Comparison of ENCODE assay signal across 9 cellular contexts in genomic region chr19:36116344-36116637, GRCh38. TPM values are rescaled to one million over a fixed set of nuclear protein-coding genes. Genes with fewer than 3 reads are reported as not detected.
DNase-seq lines count a peak whose midpoint lies in the region; ATAC-seq and TF ChIP-seq lines count a peak whose summit lies in the region.
"Had no signal": no experiment of that assay in that cellular context is flagged by ENCODE, and none has a peak within 500 bp of the region (broad histone marks: within the 10 kb centered on the region; RNA-seq: fewer than 3 reads in every experiment).

No MANE protein-coding gene starts in this region.

- no peak for TF ChIP-seq CTCF in kidney epithelial cell (IDR thresholded peaks at IDR 0.05; ENCODE audit: insufficient read depth, low read length, poor library complexity, severe bottlenecking)

- peaks cover 23% of the 10 kb centered on the region for H3K36me3 Mint-ChIP-seq in activated T-cell treated with anti-CD3 and anti-CD28 coated beads, Interleukin-2, amount 50 U/mL, for 4 hours (ENCODE audit: insufficient read depth)
- peaks cover 27% of the 10 kb centered on the region for H3K36me3 Mint-ChIP-seq in activated naive CD8-positive, alpha-beta T cell treated with anti-CD3 and anti-CD28 coated beads, Interleukin-2, amount 10 ng/mL, durations not matched to agents 7 days and 5 days

- no peak for ATAC-seq in activated T-cell treated with anti-CD3 and anti-CD28 coated beads, Interleukin-2, amount 50 U/mL, for 4 hours
- ATAC-seq in activated naive CD8-positive, alpha-beta T cell treated with anti-CD3 and anti-CD28 coated beads, Interleukin-2, amount 10 ng/mL, durations not matched to agents 7 days and 5 days (ENCODE audit: low read depth): no peak
- no peak for ATAC-seq in HG02970 (IDR thresholded peaks at IDR 0.05; ENCODE audit: low FRiP score, unreplicated experiment)

- DNase-seq in activated T-cell treated with anti-CD3 and anti-CD28 coated beads, Interleukin-2, amount 50 U/mL, for 4 hours: no peak
- no peak for DNase-seq in activated T-cell treated with anti-CD3 and anti-CD28 coated beads, Interleukin-2, amount 50 U/mL, for 48 hours
- DNase-seq in activated naive CD8-positive, alpha-beta T cell treated with anti-CD3 and anti-CD28 coated beads, Interleukin-2, amount 10 ng/mL, durations not matched to agents 7 days and 5 days: no peak
- DNase-seq in kidney epithelial cell (ENCODE audit: low read depth) (no peak), NCI-H510A (lab: John Stamatoyannopoulos, UW) (no peak), LoVo (ENCODE audit: low spot score) (no peak)
- DNase-seq: T-helper 9 cell had no signal

- WGBS in thymus: 100% methylated on average over 1 of the region's 1 CpG

- H3K4me1 Mint-ChIP-seq in activated T-cell treated with anti-CD3 and anti-CD28 coated beads, Interleukin-2, amount 50 U/mL, for 4 hours (ENCODE audit: low read depth): peaks cover 28% of the 10 kb centered on the region
- peaks cover 31% of the 10 kb centered on the region for H3K4me1 Mint-ChIP-seq in activated naive CD8-positive, alpha-beta T cell treated with anti-CD3 and anti-CD28 coated beads, Interleukin-2, amount 10 ng/mL, durations not matched to agents 7 days and 5 days

- POLR2A ChIA-PET in activated naive CD8-positive, alpha-beta T cell treated with anti-CD3 and anti-CD28 coated beads, Interleukin-2, amount 10 ng/mL, durations not matched to agents 7 days and 5 days (lab: Charles Lee): interaction anchor here (0.5 to 2.1 kb wide), 4 partner anchors 10 to 467 kb away, joined by 3 to 9 read pairs (median 6); partner anchors contain the start of gene CAPNS1

- H3K9me3 Mint-ChIP-seq in activated T-cell treated with anti-CD3 and anti-CD28 coated beads, Interleukin-2, amount 50 U/mL, for 4 hours: no peaks in the 10 kb centered on the region
- no peaks in the 10 kb centered on the region for H3K9me3 Mint-ChIP-seq in activated naive CD8-positive, alpha-beta T cell treated with anti-CD3 and anti-CD28 coated beads, Interleukin-2, amount 10 ng/mL, durations not matched to agents 7 days and 5 days

- no peaks in the 10 kb centered on the region for H3K9me3 ChIP-seq in thymus (ENCODE audit: control insufficient read depth)

- H3K27ac ChIP-seq in thymus (ENCODE audit: low read depth): peak overlapping the region; percentile 31

- H3K4me3 ChIP-seq in kidney epithelial cell (ENCODE audit: low read depth, low read length) (peak overlapping the region; percentile 74), thymus (ENCODE audit: low read length) (peak overlapping the region; percentile 84)

- peaks cover 13% of the 10 kb centered on the region for H3K4me1 ChIP-seq in thymus (ENCODE audit: control insufficient read depth, insufficient read depth, low read length)

- H3K4me3 Mint-ChIP-seq in activated T-cell treated with anti-CD3 and anti-CD28 coated beads, Interleukin-2, amount 50 U/mL, for 4 hours: peak overlapping the region; percentile 98
- peak overlapping the region; percentile 98 for H3K4me3 Mint-ChIP-seq in activated naive CD8-positive, alpha-beta T cell treated with anti-CD3 and anti-CD28 coated beads, Interleukin-2, amount 10 ng/mL, durations not matched to agents 7 days and 5 days

- H3K27me3 Mint-ChIP-seq in activated T-cell treated with anti-CD3 and anti-CD28 coated beads, Interleukin-2, amount 50 U/mL, for 4 hours (ENCODE audit: low read depth): no peaks in the 10 kb centered on the region
- no peaks in the 10 kb centered on the region for H3K27me3 Mint-ChIP-seq in activated naive CD8-positive, alpha-beta T cell treated with anti-CD3 and anti-CD28 coated beads, Interleukin-2, amount 10 ng/mL, durations not matched to agents 7 days and 5 days

- H3K27ac Mint-ChIP-seq in activated naive CD8-positive, alpha-beta T cell treated with anti-CD3 and anti-CD28 coated beads, Interleukin-2, amount 10 ng/mL, durations not matched to agents 7 days and 5 days: peak overlapping the region; percentile 98

- H3K27me3 ChIP-seq in kidney epithelial cell (ENCODE audit: control insufficient read depth, insufficient read depth, low read length) (no peaks in the 10 kb centered on the region), thymus (ENCODE audit: control insufficient read depth, insufficient read depth) (no peaks in the 10 kb centered on the region)

- H3K36me3 ChIP-seq in kidney epithelial cell (ENCODE audit: control insufficient read depth, insufficient read depth, low read length): no peaks in the 10 kb centered on the region
- H3K36me3 ChIP-seq in thymus (ENCODE audit: control insufficient read depth, insufficient read depth): peaks cover 50% of the 10 kb centered on the region

RNA-seq across cellular contexts. Expression of gene TBCB, which starts 1.0 kb away (rescaled TPM):
- total RNA-seq in activated T-cell treated with anti-CD3 and anti-CD28 coated beads, Interleukin-2, amount 50 U/mL, for 4 hours: 100 to 1,000 TPM; 155 to 173 (median 157) TPM
- 100 to 1,000 TPM; 150 to 152 TPM for total RNA-seq in activated naive CD8-positive, alpha-beta T cell treated with anti-CD3 and anti-CD28 coated beads, Interleukin-2, amount 10 ng/mL, durations not matched to agents 7 days and 5 days
- 337 and 371 TPM in 2 replicates for total RNA-seq in kidney epithelial cell
- 159 TPM for polyA plus RNA-seq in thymus

RNA-seq across cellular contexts. Expression of gene POLR2I, which starts 1.6 kb away (rescaled TPM):
- 100 to 1,000 TPM; 139 to 165 (median 159) TPM for total RNA-seq in activated T-cell treated with anti-CD3 and anti-CD28 coated beads, Interleukin-2, amount 50 U/mL, for 4 hours
- total RNA-seq in activated naive CD8-positive, alpha-beta T cell treated with anti-CD3 and anti-CD28 coated beads, Interleukin-2, amount 10 ng/mL, durations not matched to agents 7 days and 5 days: 10 to 100 TPM; 46.1 to 49.8 TPM
- total RNA-seq in kidney epithelial cell: 58.5 and 82.6 TPM in 2 replicates
- 58.2 TPM for polyA plus RNA-seq in thymus

RNA-seq across cellular contexts. Expression of gene OVOL3, which starts 5.3 kb away (rescaled TPM):
- not detected for total RNA-seq in activated T-cell treated with anti-CD3 and anti-CD28 coated beads, Interleukin-2, amount 50 U/mL, for 4 hours
- total RNA-seq in activated naive CD8-positive, alpha-beta T cell treated with anti-CD3 and anti-CD28 coated beads, Interleukin-2, amount 10 ng/mL, durations not matched to agents 7 days and 5 days: not detected
- total RNA-seq in kidney epithelial cell: not detected in 2 replicates
- 0.11 TPM for polyA plus RNA-seq in thymus

RNA-seq across cellular contexts. Expression of gene CAPNS1, which starts 23.6 kb away (rescaled TPM):
- total RNA-seq in activated T-cell treated with anti-CD3 and anti-CD28 coated beads, Interleukin-2, amount 50 U/mL, for 4 hours: 100 to 1,000 TPM; 287 to 318 (median 313) TPM
- total RNA-seq in activated naive CD8-positive, alpha-beta T cell treated with anti-CD3 and anti-CD28 coated beads, Interleukin-2, amount 10 ng/mL, durations not matched to agents 7 days and 5 days: 100 to 1,000 TPM; 400 to 405 TPM
- total RNA-seq in kidney epithelial cell: 262 and 352 TPM in 2 replicates
- polyA plus RNA-seq in thymus: 380 TPM

RNA-seq across cellular contexts. Expression of gene COX7A1, which starts 36.0 kb away (rescaled TPM):
- total RNA-seq in activated T-cell treated with anti-CD3 and anti-CD28 coated beads, Interleukin-2, amount 50 U/mL, for 4 hours: not detected
- total RNA-seq in activated naive CD8-positive, alpha-beta T cell treated with anti-CD3 and anti-CD28 coated beads, Interleukin-2, amount 10 ng/mL, durations not matched to agents 7 days and 5 days: not detected
- 1.0 and 1.4 TPM in 2 replicates for total RNA-seq in kidney epithelial cell
- polyA plus RNA-seq in thymus: 40.4 TPM
